ENCODE assay signal across 31 cellular contexts in genomic region chr1:211479624-211480023, GRCh38. TPM values are rescaled to one million over a fixed set of nuclear protein-coding genes. Genes with fewer than 3 reads are reported as not detected.
"Had no signal": no experiment of that assay in that cellular context is flagged by ENCODE, and none has a peak within 500 bp of the region (broad histone marks: within the 10 kb centered on the region; RNA-seq: fewer than 3 reads in every experiment).

No MANE protein-coding gene starts in this region.

- DNase-seq: activated CD4-positive, alpha-beta T cell treated with anti-CD3 and anti-CD28 coated beads, Interleukin-2, amount 10 ng/mL, durations not matched to agents 24 days and 14 days; activated CD4-positive, alpha-beta T cell treated with anti-CD3 and anti-CD28 coated beads, Interleukin-2, amount 50 U/mL, for 48 hours; activated gamma-delta T cell treated with Interleukin-2 at 50 U/mL for 16 hours; activated naive CD4-positive, alpha-beta T cell treated with anti-CD3 and anti-CD28 coated beads for 36 hours; activated naive CD8-positive, alpha-beta T cell treated with anti-CD3 and anti-CD28 coated beads, Interleukin-2, amount 50 U/mL, for 24 hours; activated T-cell treated with anti-CD3 and anti-CD28 coated beads, Interleukin-2, amount 50 U/mL, for 4 hours; anterior cingulate cortex; central memory CD4-positive, alpha-beta T cell; NCI-H1105; NCI-H1417 treated with DMSO at 0.1 percent for 48 hours; NCI-H187 treated with DMSO at 0.1 percent for 48 hours; NCI-H345; NCI-H524 treated with DMSO at 0.1 percent for 48 hours; NCI-H748 treated with DMSO at 0.1 percent for 48 hours; NK-92 treated with Interleukin-12 subunit alpha and Interleukin-12 subunit beta, amount 100 ng/mL, for 24 hours; OCI-M1; SHP77; SJCRH30; T1000 had no signal

- H3K36me3 ChIP-seq: SJCRH30 had no signal

- H3K27ac ChIP-seq: KMS-11, SJCRH30, SK-N-MC had no signal

- H3K4me1 Mint-ChIP-seq: activated naive CD8-positive, alpha-beta T cell treated with anti-CD3 and anti-CD28 coated beads, Interleukin-2, amount 50 U/mL, for 24 hours had no signal

- H3K4me3 Mint-ChIP-seq: activated CD4-positive, alpha-beta T cell treated with anti-CD3 and anti-CD28 coated beads, Interleukin-2, amount 10 ng/mL, durations not matched to agents 24 days and 14 days; activated CD8-positive, alpha-beta T cell treated with anti-CD3 and anti-CD28 coated beads, Interleukin-2, amount 10 ng/mL, durations not matched to agents 7 days and 5 days; activated naive CD4-positive, alpha-beta T cell treated with anti-CD3 and anti-CD28 coated beads for 36 hours; activated naive CD8-positive, alpha-beta T cell treated with anti-CD3 and anti-CD28 coated beads, Interleukin-2, amount 50 U/mL, for 24 hours; activated T-cell treated with anti-CD3 and anti-CD28 coated beads, Interleukin-2, amount 50 U/mL, for 4 hours; activated T-helper 1 cell treated with anti-CD3 and anti-CD28 coated beads, Interleukin-12 subunit alpha, Interleukin-12 subunit beta, Interleukin-2, Interleukin-4 antibody, amounts not matched to agents 30 ng/mL and 10 ng/mL and 1 ng/mL, durations not matched to agents 14 hours and 24 hours and 36 hours; brain had no signal

- H3K4me3 ChIP-seq: SJCRH30, SK-N-MC had no signal

- H3K9me3 ChIP-seq: SJCRH30 had no signal

- H3K27ac Mint-ChIP-seq: activated CD4-positive, alpha-beta T cell treated with anti-CD3 and anti-CD28 coated beads, Interleukin-2, amount 10 ng/mL, durations not matched to agents 24 days and 14 days; activated CD8-positive, alpha-beta T cell treated with anti-CD3 and anti-CD28 coated beads, Interleukin-2, amount 10 ng/mL, durations not matched to agents 7 days and 5 days; activated naive CD4-positive, alpha-beta T cell treated with anti-CD3 and anti-CD28 coated beads for 36 hours; activated naive CD4-positive, alpha-beta T cell treated with anti-CD3 and anti-CD28 coated beads, Interleukin-2, amount 50 U/mL, for 72 hours; activated naive CD8-positive, alpha-beta T cell treated with anti-CD3 and anti-CD28 coated beads, Interleukin-2, amount 50 U/mL, for 24 hours; activated T-helper 1 cell treated with anti-CD3 and anti-CD28 coated beads, Interleukin-12 subunit alpha, Interleukin-12 subunit beta, Interleukin-2, Interleukin-4 antibody, amounts not matched to agents 30 ng/mL and 10 ng/mL and 1 ng/mL, durations not matched to agents 14 hours and 24 hours and 36 hours; brain had no signal

- ATAC-seq: activated CD8-positive, alpha-beta T cell treated with anti-CD3 and anti-CD28 coated beads, Interleukin-2, amount 10 ng/mL, durations not matched to agents 7 days and 5 days; activated naive CD4-positive, alpha-beta T cell treated with anti-CD3 and anti-CD28 coated beads, Interleukin-2, amount 50 U/mL, for 72 hours; activated naive CD8-positive, alpha-beta T cell treated with anti-CD3 and anti-CD28 coated beads, Interleukin-2, amount 50 U/mL, for 24 hours; activated T-cell treated with anti-CD3 and anti-CD28 coated beads, Interleukin-2, amount 50 U/mL, for 4 hours had no signal

- H3K9me3 Mint-ChIP-seq: activated CD4-positive, alpha-beta T cell treated with anti-CD3 and anti-CD28 coated beads, Interleukin-2, amount 10 ng/mL, durations not matched to agents 24 days and 14 days; activated naive CD4-positive, alpha-beta T cell treated with anti-CD3 and anti-CD28 coated beads for 36 hours; activated naive CD4-positive, alpha-beta T cell treated with anti-CD3 and anti-CD28 coated beads, Interleukin-2, amount 50 U/mL, for 72 hours; activated naive CD8-positive, alpha-beta T cell treated with anti-CD3 and anti-CD28 coated beads, Interleukin-2, amount 50 U/mL, for 24 hours; activated T-cell treated with anti-CD3 and anti-CD28 coated beads, Interleukin-2, amount 50 U/mL, for 4 hours; activated T-helper 1 cell treated with anti-CD3 and anti-CD28 coated beads, Interleukin-12 subunit alpha, Interleukin-12 subunit beta, Interleukin-2, Interleukin-4 antibody, amounts not matched to agents 30 ng/mL and 10 ng/mL and 1 ng/mL, durations not matched to agents 14 hours and 24 hours and 36 hours; brain had no signal

- H3K36me3 Mint-ChIP-seq: activated naive CD4-positive, alpha-beta T cell treated with anti-CD3 and anti-CD28 coated beads, Interleukin-2, amount 50 U/mL, for 72 hours; brain had no signal

- H3K27me3 ChIP-seq: SJCRH30 had no signal

RNA-seq across cellular contexts. Expression of gene RD3, which starts 12.3 kb away (rescaled TPM):
- total RNA-seq: activated CD4-positive, alpha-beta T cell treated with anti-CD3 and anti-CD28 coated beads, Interleukin-2, amount 10 ng/mL, durations not matched to agents 24 days and 14 days; activated CD8-positive, alpha-beta T cell treated with anti-CD3 and anti-CD28 coated beads, Interleukin-2, amount 10 ng/mL, durations not matched to agents 7 days and 5 days; activated naive CD4-positive, alpha-beta T cell treated with anti-CD3 and anti-CD28 coated beads for 36 hours; activated naive CD4-positive, alpha-beta T cell treated with anti-CD3 and anti-CD28 coated beads, Interleukin-2, amount 50 U/mL, for 72 hours; activated T-cell treated with anti-CD3 and anti-CD28 coated beads, Interleukin-2, amount 50 U/mL, for 4 hours; activated T-helper 1 cell treated with anti-CD3 and anti-CD28 coated beads, Interleukin-12 subunit alpha, Interleukin-12 subunit beta, Interleukin-2, Interleukin-4 antibody, amounts not matched to agents 30 ng/mL and 10 ng/mL and 1 ng/mL, durations not matched to agents 14 hours and 24 hours and 36 hours; bronchial epithelial cell; LHCN-M2; NCI-H460; RPMI7951; T-helper 1 cell treated with Interleukin-12 subunit alpha and Interleukin-12 subunit beta and Interleukin-4 antibody, amounts not matched to agents 30 ng/mL and 1 ng/mL, for 36 hours; T-helper 2 cell treated with Interferon-gamma antibody and Interleukin-4, amounts not matched to agents 100 ng/mL and 5 ng/mL, for 36 hours had no signal
